11 cellular contexts compared by ENCODE assay signal in genomic region chr11:62401781-62402180, GRCh38. TPM values are rescaled to one million over a fixed set of nuclear protein-coding genes. Genes with fewer than 3 reads are reported as not detected.
A peak's percentile ranks its signal among the peaks of the same experiment; 100 is the strongest.
DNase-seq lines count a peak whose midpoint lies in the region; ATAC-seq and TF ChIP-seq lines count a peak whose summit lies in the region.
"Had no signal": no experiment of that assay in that cellular context is flagged by ENCODE, and none has a peak within 500 bp of the region (broad histone marks: within the 10 kb centered on the region; RNA-seq: fewer than 3 reads in every experiment).

No MANE protein-coding gene starts in this region.

- no peaks in the 10 kb centered on the region for H3K9me3 Mint-ChIP-seq in activated T-cell treated with anti-CD3 and anti-CD28 coated beads, Interleukin-2, amount 50 U/mL, for 24 hours

- H3K4me1 ChIP-seq in ascending aorta: peaks cover 44 to 54% of the 10 kb centered on the region in 2 donors
- peaks cover 63% of the 10 kb centered on the region for H3K4me1 ChIP-seq in muscle layer of colon (ENCODE audit: insufficient read depth, low read length)
- H3K4me1 ChIP-seq in tibial artery: peaks cover 8 to 64% (median 57%) of the 10 kb centered on the region in 4 donors

- H3K27ac ChIP-seq in ascending aorta (peak overlapping the region; percentile 87), muscle layer of colon (ENCODE audit: low read depth, low read length) (peak overlapping the region; percentile 75), tibial artery (peak overlapping the region; percentile 79 to 82)

- intact Hi-C loops in ascending aorta (cut with DNase I): loop anchor here (2.0 kb wide), 1 partner anchor 141 kb away; no protein-coding TSS in a partner anchor
- intact Hi-C loops in tibial artery (cut with DNase I; ENCODE audit: low total_unique reads): no loop called here

- peak overlapping the region in 1 of 2 donors; percentile 31 for H3K4me3 ChIP-seq in ascending aorta
- H3K4me3 ChIP-seq in muscle layer of colon (ENCODE audit: low read depth in 1 of 2, low read length in 2 of 2): peak overlapping the region in 1 of 2 donors; percentile 2
- peak overlapping the region; percentile 17 to 36 for H3K4me3 ChIP-seq in tibial artery

- no peaks in the 10 kb centered on the region for H3K27me3 Mint-ChIP-seq in activated T-cell treated with anti-CD3 and anti-CD28 coated beads, Interleukin-2, amount 50 U/mL, for 24 hours

- peaks cover 28% of the 10 kb centered on the region for H3K4me1 Mint-ChIP-seq in activated T-cell treated with anti-CD3 and anti-CD28 coated beads, Interleukin-2, amount 50 U/mL, for 24 hours (ENCODE audit: low read depth)

- ATAC-seq in GM19328 (IDR thresholded peaks at IDR 0.05; ENCODE audit: unreplicated experiment) (no peak), GM19467 (IDR thresholded peaks at IDR 0.05; ENCODE audit: unreplicated experiment) (no peak)
- ATAC-seq: SK-N-SH treated with all-trans-retinoic acid at 6 μM for 48 hours had no signal

- H3K9me3 ChIP-seq in ascending aorta (no peaks in the 10 kb centered on the region), muscle layer of colon (ENCODE audit: low read length) (no peaks in the 10 kb centered on the region), tibial artery (no peaks in the 10 kb centered on the region)

- TF ChIP-seq CTCF in ascending aorta (IDR thresholded peaks at IDR 0.05) (no peak), tibial artery (IDR thresholded peaks at IDR 0.05) (no peak)

- no peaks in the 10 kb centered on the region for H3K36me3 ChIP-seq in ascending aorta
- H3K36me3 ChIP-seq in muscle layer of colon (ENCODE audit: insufficient read depth, low read length): no peaks in the 10 kb centered on the region
- H3K36me3 ChIP-seq in tibial artery: no peaks in the 10 kb centered on the region

- H3K27me3 ChIP-seq in ascending aorta: no peaks in the 10 kb centered on the region
- no peaks in the 10 kb centered on the region for H3K27me3 ChIP-seq in muscle layer of colon (ENCODE audit: control insufficient read depth in 1 of 2, insufficient read depth in 2 of 2, low read length in 2 of 2)
- H3K27me3 ChIP-seq in tibial artery: no peaks in the 10 kb centered on the region

- DNase-seq in activated T-cell treated with anti-CD3 and anti-CD28 coated beads, Interleukin-2, amount 50 U/mL, for 24 hours: peak; percentile 45
- no peak for DNase-seq in activated T-cell treated with anti-CD3 and anti-CD28 coated beads, Interleukin-2, amount 50 U/mL, for 1 hour
- DNase-seq in ascending aorta (ENCODE audit: low spot score in 2 of 2): no peak
- no peak for DNase-seq in tibial artery
- no peak for DNase-seq in NCI-H1105 treated with DMSO at 0.1 percent for 48 hours (lab: John Stamatoyannopoulos, UW)

- H3K4me3 Mint-ChIP-seq in activated T-cell treated with anti-CD3 and anti-CD28 coated beads, Interleukin-2, amount 50 U/mL, for 24 hours: peak overlapping the region; percentile 80

- peak overlapping the region; percentile 96 for H3K27ac Mint-ChIP-seq in activated T-cell treated with anti-CD3 and anti-CD28 coated beads, Interleukin-2, amount 50 U/mL, for 24 hours

- H3K36me3 Mint-ChIP-seq in activated T-cell treated with anti-CD3 and anti-CD28 coated beads, Interleukin-2, amount 50 U/mL, for 24 hours (ENCODE audit: low read depth): peaks cover 2% of the 10 kb centered on the region

- H3K9ac ChIP-seq in muscle layer of colon (ENCODE audit: low read length): peak overlapping the region; percentile 66

RNA-seq across cellular contexts. Expression of gene SCGB1A1, which starts 17.1 kb away (rescaled TPM):
- not detected for total RNA-seq in ascending aorta
- total RNA-seq: NCI-H460, posterior vena cava had no signal
